ENCODE assay signal across 3 cellular contexts in the genomic region with DNA sequence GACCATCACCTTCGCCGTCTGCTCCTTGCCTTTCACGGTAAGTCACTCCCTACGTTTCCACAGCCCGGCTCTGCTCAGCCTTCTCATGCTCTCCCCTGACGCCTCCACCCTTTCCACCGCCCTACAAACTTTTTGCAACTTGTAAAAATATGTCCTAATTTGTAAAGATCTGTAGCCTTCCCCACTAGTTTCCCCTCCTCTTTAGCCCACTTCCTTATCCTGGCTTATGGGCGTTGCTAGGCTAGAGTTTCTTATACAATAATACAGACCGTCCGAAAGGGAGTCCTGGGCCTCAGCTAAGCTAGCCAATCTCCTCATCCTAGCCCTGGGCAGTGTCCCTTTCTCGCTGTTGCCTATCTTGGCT.
TF ChIP-seq lines count a peak whose summit lies in the region.

No MANE protein-coding gene starts in this region.

TF ChIP-seq in liver, 16 proteins besides CTCF, POLR2A, EP300 and RAD21:
- TF ChIP-seq YY1 (IDR thresholded peaks at IDR 0.05) (no peak), JUND (IDR thresholded peaks at IDR 0.05) (no peak), ATF3 (IDR thresholded peaks at IDR 0.05) (no peak), RXRA (IDR thresholded peaks at IDR 0.05) (no peak), EGR1 (IDR thresholded peaks at IDR 0.05; ENCODE audit: low read depth in 2 of 2) (no peak), ZBTB33 (IDR thresholded peaks at IDR 0.05) (no peak), NR2F2 (IDR thresholded peaks at IDR 0.05) (no peak), REST (IDR thresholded peaks at IDR 0.05) (no peak), SP1 (IDR thresholded peaks at IDR 0.05) (no peak)

TF ChIP-seq in HepG2, 621 proteins besides CTCF, POLR2A, EP300 and RAD21:
- TF ChIP-seq FIP1L1 (IDR thresholded peaks at IDR 0.05; ENCODE audit: borderline replicate concordance, insufficient read depth, low read depth, low read length) (no peak), HDAC2 (CRISPR knock-in tag; IDR thresholded peaks at IDR 0.05) (no peak), RELA (CRISPR knock-in tag; IDR thresholded peaks at IDR 0.05) (no peak), RXRA (CRISPR knock-in tag; IDR thresholded peaks at IDR 0.05) (no peak)

TF ChIP-seq in SK-N-SH treated with all-trans-retinoic acid at 6 μM for 48 hours, 23 proteins besides CTCF, POLR2A, EP300 and RAD21:
- TF ChIP-seq ZC3H10 (CRISPR knock-in tag; IDR thresholded peaks at IDR 0.05) (no peak), ZFP30 (CRISPR knock-in tag; IDR thresholded peaks at IDR 0.05) (no peak), ARNTL (CRISPR knock-in tag; IDR thresholded peaks at IDR 0.05; ENCODE audit: borderline replicate concordance, low read depth) (no peak), PPARA (CRISPR knock-in tag; IDR thresholded peaks at IDR 0.05; ENCODE audit: borderline replicate concordance) (no peak), GLIS3 (CRISPR knock-in tag; IDR thresholded peaks at IDR 0.05) (no peak), ZNF8 (CRISPR knock-in tag; IDR thresholded peaks at IDR 0.05) (no peak), PATZ1 (CRISPR knock-in tag; IDR thresholded peaks at IDR 0.05; ENCODE audit: borderline replicate concordance) (no peak), TCF4 (CRISPR knock-in tag; IDR thresholded peaks at IDR 0.05; ENCODE audit: borderline replicate concordance) (no peak), ZNF70 (CRISPR knock-in tag; IDR thresholded peaks at IDR 0.05) (no peak), ISL1 (CRISPR knock-in tag; IDR thresholded peaks at IDR 0.05) (no peak)
- TF ChIP-seq, protein P1, sequence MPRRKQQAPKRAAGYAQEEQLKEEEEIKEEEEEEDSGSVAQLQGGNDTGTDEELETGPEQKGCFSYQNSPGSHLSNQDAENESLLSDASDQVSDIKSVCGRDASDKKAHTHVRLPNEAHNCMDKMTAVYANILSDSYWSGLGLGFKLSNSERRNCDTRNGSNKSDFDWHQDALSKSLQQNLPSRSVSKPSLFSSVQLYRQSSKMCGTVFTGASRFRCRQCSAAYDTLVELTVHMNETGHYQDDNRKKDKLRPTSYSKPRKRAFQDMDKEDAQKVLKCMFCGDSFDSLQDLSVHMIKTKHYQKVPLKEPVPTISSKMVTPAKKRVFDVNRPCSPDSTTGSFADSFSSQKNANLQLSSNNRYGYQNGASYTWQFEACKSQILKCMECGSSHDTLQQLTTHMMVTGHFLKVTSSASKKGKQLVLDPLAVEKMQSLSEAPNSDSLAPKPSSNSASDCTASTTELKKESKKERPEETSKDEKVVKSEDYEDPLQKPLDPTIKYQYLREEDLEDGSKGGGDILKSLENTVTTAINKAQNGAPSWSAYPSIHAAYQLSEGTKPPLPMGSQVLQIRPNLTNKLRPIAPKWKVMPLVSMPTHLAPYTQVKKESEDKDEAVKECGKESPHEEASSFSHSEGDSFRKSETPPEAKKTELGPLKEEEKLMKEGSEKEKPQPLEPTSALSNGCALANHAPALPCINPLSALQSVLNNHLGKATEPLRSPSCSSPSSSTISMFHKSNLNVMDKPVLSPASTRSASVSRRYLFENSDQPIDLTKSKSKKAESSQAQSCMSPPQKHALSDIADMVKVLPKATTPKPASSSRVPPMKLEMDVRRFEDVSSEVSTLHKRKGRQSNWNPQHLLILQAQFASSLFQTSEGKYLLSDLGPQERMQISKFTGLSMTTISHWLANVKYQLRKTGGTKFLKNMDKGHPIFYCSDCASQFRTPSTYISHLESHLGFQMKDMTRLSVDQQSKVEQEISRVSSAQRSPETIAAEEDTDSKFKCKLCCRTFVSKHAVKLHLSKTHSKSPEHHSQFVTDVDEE (CRISPR knock-in tag; IDR thresholded peaks at IDR 0.05): no peak
- TF ChIP-seq, protein P2, sequence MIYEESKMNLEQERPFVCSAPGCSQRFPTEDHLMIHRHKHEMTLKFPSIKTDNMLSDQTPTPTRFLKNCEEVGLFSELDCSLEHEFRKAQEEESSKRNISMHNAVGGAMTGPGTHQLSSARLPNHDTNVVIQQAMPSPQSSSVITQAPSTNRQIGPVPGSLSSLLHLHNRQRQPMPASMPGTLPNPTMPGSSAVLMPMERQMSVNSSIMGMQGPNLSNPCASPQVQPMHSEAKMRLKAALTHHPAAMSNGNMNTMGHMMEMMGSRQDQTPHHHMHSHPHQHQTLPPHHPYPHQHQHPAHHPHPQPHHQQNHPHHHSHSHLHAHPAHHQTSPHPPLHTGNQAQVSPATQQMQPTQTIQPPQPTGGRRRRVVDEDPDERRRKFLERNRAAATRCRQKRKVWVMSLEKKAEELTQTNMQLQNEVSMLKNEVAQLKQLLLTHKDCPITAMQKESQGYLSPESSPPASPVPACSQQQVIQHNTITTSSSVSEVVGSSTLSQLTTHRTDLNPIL (CRISPR knock-in tag; IDR thresholded peaks at IDR 0.05; ENCODE audit: low read depth): no peak
- TF ChIP-seq, protein P3, sequence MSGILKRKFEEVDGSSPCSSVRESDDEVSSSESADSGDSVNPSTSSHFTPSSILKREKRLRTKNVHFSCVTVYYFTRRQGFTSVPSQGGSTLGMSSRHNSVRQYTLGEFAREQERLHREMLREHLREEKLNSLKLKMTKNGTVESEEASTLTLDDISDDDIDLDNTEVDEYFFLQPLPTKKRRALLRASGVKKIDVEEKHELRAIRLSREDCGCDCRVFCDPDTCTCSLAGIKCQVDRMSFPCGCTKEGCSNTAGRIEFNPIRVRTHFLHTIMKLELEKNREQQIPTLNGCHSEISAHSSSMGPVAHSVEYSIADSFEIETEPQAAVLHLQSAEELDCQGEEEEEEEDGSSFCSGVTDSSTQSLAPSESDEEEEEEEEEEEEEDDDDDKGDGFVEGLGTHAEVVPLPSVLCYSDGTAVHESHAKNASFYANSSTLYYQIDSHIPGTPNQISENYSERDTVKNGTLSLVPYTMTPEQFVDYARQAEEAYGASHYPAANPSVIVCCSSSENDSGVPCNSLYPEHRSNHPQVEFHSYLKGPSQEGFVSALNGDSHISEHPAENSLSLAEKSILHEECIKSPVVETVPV (CRISPR knock-in tag; IDR thresholded peaks at IDR 0.05): no peak
